In the genomic region with DNA sequence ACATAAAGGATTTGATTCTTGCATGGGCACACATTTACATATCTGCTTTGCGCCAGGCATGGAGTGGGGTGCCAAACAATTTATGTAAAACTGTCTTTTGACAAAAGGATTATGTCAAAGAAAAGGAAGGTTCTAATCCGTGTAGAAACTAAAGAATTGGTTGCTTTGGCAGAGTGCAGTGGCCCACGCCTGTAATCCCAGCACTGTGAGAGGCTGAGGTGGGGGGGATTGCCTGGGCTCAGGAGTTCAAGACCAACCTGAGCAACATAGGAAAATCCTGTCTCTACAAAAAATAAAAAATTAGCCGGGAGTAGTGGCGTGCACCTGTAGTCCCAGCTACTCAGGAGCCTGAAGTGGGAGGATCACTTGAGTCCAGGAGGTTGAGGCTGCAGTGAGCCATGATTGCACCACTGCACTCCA, we compare ENCODE assay signal across 8 cellular contexts. TPM values are rescaled to one million over a fixed set of nuclear protein-coding genes. Genes with fewer than 3 reads are reported as not detected.
A peak's percentile ranks its signal among the peaks of the same experiment; 100 is the strongest.
DNase-seq lines count a peak whose midpoint lies in the region; ATAC-seq and TF ChIP-seq lines count a peak whose summit lies in the region.

No MANE protein-coding gene starts in this region.

- peak overlapping the region; percentile 84 for H3K9ac ChIP-seq in HCT116 (ENCODE audit: low read length)

- H3K4me2 ChIP-seq in HCT116 (ENCODE audit: low read length) = peak overlapping the region; percentile 80

- peak overlapping the region; percentile 97 for H3K4me3 Mint-ChIP-seq in activated B cell treated with CpG ODN at 0.5 μM for 24 hours

- H2AFZ ChIP-seq in HCT116 (ENCODE audit: low read depth, low read length, poor library complexity, severe bottlenecking) = no peak overlapping the region

- peaks cover 8 to 13% of the 10 kb centered on the region in 2 experiments; a peak in 3 of 4 replicates for H3K36me3 ChIP-seq in HCT116 (ENCODE audit: control insufficient read depth in 1 of 2, insufficient read depth in 2 of 2, low read length in 2 of 2)

- no peaks in the 10 kb centered on the region for H3K27me3 ChIP-seq in HCT116 (ENCODE audit: insufficient read depth, low read length)
- no peaks in the 10 kb centered on the region for H3K27me3 ChIP-seq in right cardiac atrium (ENCODE audit: control insufficient read depth, insufficient read depth)

- H3K4me1 ChIP-seq in HCT116 (ENCODE audit: control insufficient read depth in 1 of 2, insufficient read depth in 2 of 2, low read length in 2 of 2) = peaks cover 10 to 15% of the 10 kb centered on the region in 2 experiments
- H3K4me1 ChIP-seq in right cardiac atrium (ENCODE audit: control insufficient read depth, insufficient read depth, low read length) = peaks cover 7% of the 10 kb centered on the region

- H3K27me3 Mint-ChIP-seq in activated B cell treated with CpG ODN at 0.5 μM for 24 hours = no peaks in the 10 kb centered on the region

- peaks cover 48% of the 10 kb centered on the region for H3K36me3 Mint-ChIP-seq in activated B cell treated with CpG ODN at 0.5 μM for 24 hours (ENCODE audit: low read depth)

- CTCF ChIA-PET in HCT116 (lab: Charles Lee) = no interaction called here
- CTCF ChIA-PET in activated B cell treated with CpG ODN at 0.5 μM for 24 hours (lab: Charles Lee) = no interaction called here

- no TSS peak for BruUV-seq in HCT116 (replicated peaks; lab: Mats Ljungman, UMichigan)

- H3K27ac ChIP-seq in HCT116 (ENCODE audit: low read depth, low read length) (peak overlapping the region; percentile 73; the same call in 1 of the 2 replicates), right cardiac atrium (ENCODE audit: low read length) (no peak overlapping the region), skin epidermis (peak overlapping the region in 16 of 21 experiments; percentile 77 to 96 (median 92))

- H3K4me1 Mint-ChIP-seq in activated B cell treated with CpG ODN at 0.5 μM for 24 hours = peaks cover 51% of the 10 kb centered on the region

- peaks cover 32% of the 10 kb centered on the region for H3K79me2 ChIP-seq in HCT116 (ENCODE audit: insufficient read depth, low read length)

- no peaks in the 10 kb centered on the region for H4K20me1 ChIP-seq in HCT116 (ENCODE audit: insufficient read depth)

- no peak for ATAC-seq in HCT116
- ATAC-seq in activated B cell treated with CpG ODN at 0.5 μM for 24 hours (ENCODE audit: low read depth) = no peak
- ATAC-seq in right cardiac atrium = no peak
- no peak for ATAC-seq in GM19035 (IDR thresholded peaks at IDR 0.05; ENCODE audit: unreplicated experiment)

- DNase-seq in HCT116 (ENCODE audit: low read depth, low spot score) (no peak), activated B cell treated with CpG ODN at 0.5 μM for 24 hours (no peak), right cardiac atrium (no peak), SW 1271 (lab: John Stamatoyannopoulos, UW) (no peak), GOT3 (lab: John Stamatoyannopoulos, UW) (no peak), HK-2 (ENCODE audit: unreplicated experiment) (no peak)

- intact Hi-C loops in HCT116 (cut with micrococcal nuclease) (no loop called here), activated B cell treated with CpG ODN at 0.5 μM for 24 hours (cut with micrococcal nuclease) (loop anchor here (10.0 kb wide), 1 partner anchor 538 kb away; the partner anchor contains the start of genes DUSP28 and RNPEPL1), right cardiac atrium (cut with DNase I) (loop anchor here in 1 of 4 donors (10.0 kb wide), 1 partner anchor 112 kb away; no protein-coding TSS in a partner anchor)

- 59% methylated on average over 5 of the region's 5 CpGs for WGBS in right cardiac atrium

- TF ChIP-seq CTCF in HCT116 (IDR thresholded peaks at IDR 0.05 in 2 of 3, conservative IDR thresholded peaks at IDR 0.05 in 1 of 3; ENCODE audit: borderline replicate concordance in 1 of 3, insufficient read depth in 1 of 3, low read depth in 2 of 3, low read length in 2 of 3) (no peak), activated B cell treated with CpG ODN at 0.5 μM for 24 hours (IDR thresholded peaks at IDR 0.05) (no peak)

- no peaks in the 10 kb centered on the region for H3K9me3 Mint-ChIP-seq in activated B cell treated with CpG ODN at 0.5 μM for 24 hours

- peak overlapping the region; percentile 98 for H3K27ac Mint-ChIP-seq in activated B cell treated with CpG ODN at 0.5 μM for 24 hours

- RAD21 ChIA-PET in HCT116 (lab: Charles Lee; ENCODE audit: low non-redundant PET in 1 of 2, low total read pairs in 2 of 2, uncharacterized antibody in 2 of 2, unreplicated experiment in 2 of 2) = no interaction called here

- TF ChIP-seq RAD21 in HCT116 (IDR thresholded peaks at IDR 0.05; ENCODE audit: low read depth) = no peak

- POLR2A ChIA-PET in HCT116 (lab: Charles Lee) (no interaction called here), activated B cell treated with CpG ODN at 0.5 μM for 24 hours (lab: Charles Lee) (interaction anchor here (0.6 to 7.5 kb wide), 7 partner anchors 8 to 599 kb away, joined by 3 to 142 read pairs (median 9); partner anchors contain the start of genes ING5, PASK and PPP1R7)

- TF ChIP-seq POLR2A in HCT116 (IDR thresholded peaks at IDR 0.05; ENCODE audit: borderline replicate concordance, extremely low read depth, insufficient read depth, insufficient read length) = no peak

- H3K4me3 ChIP-seq in HCT116 (replicated peaks in 1 of 2; ENCODE audit: low read depth in 1 of 2, low read length in 2 of 2) = peak overlapping the region; percentile 91 to 94
- peak overlapping the region; percentile 69 for H3K4me3 ChIP-seq in right cardiac atrium (ENCODE audit: low read length)
- H3K4me3 ChIP-seq in skin epidermis = peak overlapping the region; percentile 75 to 96 (median 90)

- H3K9me3 ChIP-seq in HCT116 (ENCODE audit: control insufficient read depth in 1 of 2, insufficient read depth in 1 of 2, low read depth in 1 of 2, low read length in 2 of 2) (no peaks in the 10 kb centered on the region), right cardiac atrium (ENCODE audit: control insufficient read depth, low read length) (no peaks in the 10 kb centered on the region)

- H3K9me2 ChIP-seq in HCT116 (ENCODE audit: insufficient read depth) = no peaks in the 10 kb centered on the region

TF ChIP-seq in HCT116, 20 proteins besides CTCF, POLR2A, EP300 and RAD21 (continues in another document):
- TF ChIP-seq SIN3A (IDR thresholded peaks at IDR 0.05; ENCODE audit: low read depth) (no peak), SRF (IDR thresholded peaks at IDR 0.05; ENCODE audit: low read depth) (no peak), REST (IDR thresholded peaks at IDR 0.05; ENCODE audit: low read depth) (no peak), CBX3 (IDR thresholded peaks at IDR 0.05; ENCODE audit: low read depth) (no peak), YY1 (IDR thresholded peaks at IDR 0.05; ENCODE audit: extremely low read depth, insufficient replicate concordance, low read depth, low read length) (no peak), CEBPB (IDR thresholded peaks at IDR 0.05; ENCODE audit: low read depth) (no peak)
- TF ChIP-seq, protein P1, sequence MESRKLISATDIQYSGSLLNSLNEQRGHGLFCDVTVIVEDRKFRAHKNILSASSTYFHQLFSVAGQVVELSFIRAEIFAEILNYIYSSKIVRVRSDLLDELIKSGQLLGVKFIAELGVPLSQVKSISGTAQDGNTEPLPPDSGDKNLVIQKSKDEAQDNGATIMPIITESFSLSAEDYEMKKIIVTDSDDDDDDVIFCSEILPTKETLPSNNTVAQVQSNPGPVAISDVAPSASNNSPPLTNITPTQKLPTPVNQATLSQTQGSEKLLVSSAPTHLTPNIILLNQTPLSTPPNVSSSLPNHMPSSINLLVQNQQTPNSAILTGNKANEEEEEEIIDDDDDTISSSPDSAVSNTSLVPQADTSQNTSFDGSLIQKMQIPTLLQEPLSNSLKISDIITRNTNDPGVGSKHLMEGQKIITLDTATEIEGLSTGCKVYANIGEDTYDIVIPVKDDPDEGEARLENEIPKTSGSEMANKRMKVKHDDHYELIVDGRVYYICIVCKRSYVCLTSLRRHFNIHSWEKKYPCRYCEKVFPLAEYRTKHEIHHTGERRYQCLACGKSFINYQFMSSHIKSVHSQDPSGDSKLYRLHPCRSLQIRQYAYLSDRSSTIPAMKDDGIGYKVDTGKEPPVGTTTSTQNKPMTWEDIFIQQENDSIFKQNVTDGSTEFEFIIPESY (IDR thresholded peaks at IDR 0.05; ENCODE audit: extremely low read depth, insufficient replicate concordance, low read length) = no peak

RNA-seq across cellular contexts. Expression of gene MTERF4, which starts 1.1 kb away (rescaled TPM):
- 25.5 TPM for total RNA-seq in HCT116 (2021; ENCODE audit: unreplicated experiment)
- 20.6 and 25.2 TPM in 2 replicates for polyA plus RNA-seq in HCT116 (2012)
- total RNA-seq in activated B cell treated with CpG ODN at 0.5 μM for 24 hours = 99.7 and 122 TPM in 2 replicates
- 10 to 100 TPM; 17.6 to 23.2 (median 20.4) TPM for total RNA-seq in right cardiac atrium
- 21.5 TPM for polyA plus RNA-seq in right cardiac atrium

RNA-seq across cellular contexts. Expression of gene PASK, which starts 46.1 kb away (rescaled TPM):
- 45.8 TPM for total RNA-seq in HCT116 (2021; ENCODE audit: unreplicated experiment)
- 12.4 and 14.7 TPM in 2 replicates for polyA plus RNA-seq in HCT116 (2012)
- total RNA-seq in activated B cell treated with CpG ODN at 0.5 μM for 24 hours = 113 and 150 TPM in 2 replicates
- 1 to 10 TPM; 2.1 to 5.3 (median 3.4) TPM for total RNA-seq in right cardiac atrium
- polyA plus RNA-seq in right cardiac atrium = 1.1 TPM

RNA-seq across cellular contexts. Expression of gene PPP1R7, which starts 47.1 kb away (rescaled TPM):
- total RNA-seq in HCT116 (2021; ENCODE audit: unreplicated experiment) = 45.4 TPM
- polyA plus RNA-seq in HCT116 (2012) = 44.5 and 55.7 TPM in 2 replicates
- total RNA-seq in activated B cell treated with CpG ODN at 0.5 μM for 24 hours = 72.0 and 74.5 TPM in 2 replicates
- total RNA-seq in right cardiac atrium = 10 to 100 TPM; 57.7 to 77.1 (median 73.1) TPM
- 112 TPM for polyA plus RNA-seq in right cardiac atrium
